In the genomic region with DNA sequence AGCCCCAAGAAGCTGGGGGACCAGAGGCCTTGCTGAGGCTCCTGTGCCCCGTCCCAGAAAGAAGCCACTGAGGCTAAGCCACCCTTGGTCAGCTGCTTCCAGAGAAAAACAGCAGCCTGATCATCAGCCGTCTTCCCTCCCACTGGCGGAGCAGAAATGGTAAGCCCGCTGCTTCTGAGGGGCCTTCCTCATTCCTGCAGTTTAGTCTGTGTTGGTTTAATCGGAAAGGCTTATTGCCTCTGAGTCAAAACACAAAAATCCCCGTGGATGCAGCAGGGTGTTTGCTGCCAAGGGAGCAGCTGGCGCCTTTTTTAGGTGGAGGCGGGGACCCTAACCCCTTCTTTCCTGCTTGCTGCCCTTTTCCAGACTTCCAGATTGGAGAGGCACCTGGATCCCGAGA, we compare ENCODE assay signal across 13 cellular contexts. TPM values are rescaled to one million over a fixed set of nuclear protein-coding genes. Genes with fewer than 3 reads are reported as not detected.
DNase-seq lines count a peak whose midpoint lies in the region; ATAC-seq and TF ChIP-seq lines count a peak whose summit lies in the region.
"Had no signal": no experiment of that assay in that cellular context is flagged by ENCODE, and none has a peak within 500 bp of the region (broad histone marks: within the 10 kb centered on the region; RNA-seq: fewer than 3 reads in every experiment).

No MANE protein-coding gene starts in this region.

- TF ChIP-seq CTCF in breast epithelium (IDR thresholded peaks at IDR 0.05) = no peak
- no peak for TF ChIP-seq CTCF in mammary epithelial cell (conservative IDR thresholded peaks at IDR 0.05 in 1 of 2, IDR thresholded peaks at IDR 0.05 in 1 of 2; ENCODE audit: extremely low read depth in 1 of 2, insufficient read depth in 1 of 2, low read depth in 1 of 2, low read length in 2 of 2)
- TF ChIP-seq CTCF in fibroblast of mammary gland (conservative IDR thresholded peaks at IDR 0.05; ENCODE audit: control insufficient read depth, insufficient read depth, low read depth, low read length) = no peak
- no peak for TF ChIP-seq CTCF in vagina (IDR thresholded peaks at IDR 0.05)
- TF ChIP-seq CTCF in psoas muscle (IDR thresholded peaks at IDR 0.05) = no peak

- H3K9ac ChIP-seq in mammary epithelial cell (ENCODE audit: insufficient read depth, low read length) = no peak overlapping the region

- H3K27ac ChIP-seq in breast epithelium = peak overlapping the region; percentile 74 to 85
- H3K27ac ChIP-seq in mammary epithelial cell (ENCODE audit: insufficient read depth, low read depth, low read length) = no peak overlapping the region
- H3K27ac ChIP-seq in vagina = peak overlapping the region; percentile 87
- no peak overlapping the region for H3K27ac ChIP-seq in psoas muscle

- no peaks in the 10 kb centered on the region for H3K36me3 ChIP-seq in breast epithelium
- no peaks in the 10 kb centered on the region for H3K36me3 ChIP-seq in mammary epithelial cell (ENCODE audit: insufficient read depth, low read length)
- H3K36me3 ChIP-seq in vagina = no peaks in the 10 kb centered on the region
- no peaks in the 10 kb centered on the region for H3K36me3 ChIP-seq in psoas muscle (ENCODE audit: insufficient read depth in 1 of 2, low read depth in 1 of 2)

- H3K27me3 ChIP-seq in breast epithelium (no peaks in the 10 kb centered on the region), mammary epithelial cell (ENCODE audit: insufficient read depth, low read length) (no peaks in the 10 kb centered on the region), vagina (no peaks in the 10 kb centered on the region), psoas muscle (ENCODE audit: insufficient read depth in 3 of 3, low read length in 2 of 3) (no peaks in the 10 kb centered on the region)

- intact Hi-C loops in breast epithelium (cut with DNase I; ENCODE audit: low total_unique reads) (no loop called here), mammary epithelial cell (cut with micrococcal nuclease) (loop anchor here (10.0 kb wide), 1 partner anchor 62 kb away; no protein-coding TSS in a partner anchor), vagina (cut with DNase I) (no loop called here), psoas muscle (cut with DNase I) (no loop called here)

- WGBS in mammary epithelial cell (ENCODE audit: low coverage, missing lambda C conversion rate) = 98% methylated on average over 9 of the region's 9 CpGs
- WGBS in psoas muscle, 3 donors = 65 to 69% (median 68%) methylated on average over 9 of the region's 9 CpGs

- H3K4me1 ChIP-seq in breast epithelium = peaks cover 9 to 18% of the 10 kb centered on the region in 2 donors
- peaks cover 12% of the 10 kb centered on the region for H3K4me1 ChIP-seq in mammary epithelial cell (ENCODE audit: insufficient read depth, low read length)
- peaks cover 72% of the 10 kb centered on the region for H3K4me1 ChIP-seq in vagina
- H3K4me1 ChIP-seq in psoas muscle = peaks cover 22% of the 10 kb centered on the region

- peaks cover 92% of the 10 kb centered on the region for H3K79me2 ChIP-seq in mammary epithelial cell (ENCODE audit: insufficient read depth, low read length)

- CTCF ChIA-PET in mammary epithelial cell (lab: Charles Lee; ENCODE audit: low non-redundant PET) = no interaction called here

- H4K20me1 ChIP-seq in mammary epithelial cell (ENCODE audit: insufficient read depth, low read length) = no peaks in the 10 kb centered on the region

- no peak overlapping the region for H2AFZ ChIP-seq in mammary epithelial cell (ENCODE audit: low read depth, low read length)

- DNase-seq in breast epithelium (ENCODE audit: low spot score in 2 of 2) (no peak), mammary epithelial cell (no peak), fibroblast of mammary gland (ENCODE audit: low read depth) (peak; percentile 60), non-pigmented ciliary epithelial cell (ENCODE audit: low read depth) (peak; percentile 63), vagina (ENCODE audit: extremely low spot score in 2 of 2) (no peak), NCI-H1092 (lab: John Stamatoyannopoulos, UW) (no peak), occipital lobe (lab: John Stamatoyannopoulos, UW) (no peak), psoas muscle (no peak)
- DNase-seq: erythroblast, NCI-H1930, T-helper 9 cell had no signal

- no peaks in the 10 kb centered on the region for H3K9me3 ChIP-seq in breast epithelium
- no peaks in the 10 kb centered on the region for H3K9me3 ChIP-seq in mammary epithelial cell (replicated peaks; ENCODE audit: insufficient read depth, low read length)
- no peaks in the 10 kb centered on the region for H3K9me3 ChIP-seq in vagina
- no peaks in the 10 kb centered on the region for H3K9me3 ChIP-seq in psoas muscle
- H3K9me3 ChIP-seq: A549 had no signal

- no peak overlapping the region for H3K4me2 ChIP-seq in mammary epithelial cell (ENCODE audit: insufficient read depth, low read depth, low read length)
- H3K4me2 ChIP-seq: A549 had no signal

- no peak for ATAC-seq in psoas muscle
- ATAC-seq: A549, left lobe of liver had no signal

- dilution Hi-C loops in mammary epithelial cell (cut with HindIII; ENCODE audit: low sequenced_read_pairs) = loop anchor here (10.0 kb wide), 1 partner anchor 48 kb away; no protein-coding TSS in a partner anchor

- TF ChIP-seq POLR2A in breast epithelium (IDR thresholded peaks at IDR 0.05) (no peak), vagina (IDR thresholded peaks at IDR 0.05) (no peak)

- in situ Hi-C loops in mammary epithelial cell (cut with MboI; ENCODE audit: low sequenced_read_pairs in 2 of 2) = no loop called here

- no TSS peak for BruUV-seq in mammary epithelial cell (replicated peaks; lab: Mats Ljungman, UMichigan)

- H3K4me3 ChIP-seq in breast epithelium = peak overlapping the region in 1 of 3 donors; percentile 11
- H3K4me3 ChIP-seq in mammary epithelial cell (replicated peaks in 1 of 3; ENCODE audit: insufficient read depth in 1 of 3, low read depth in 2 of 3, low read length in 3 of 3) = no peak overlapping the region
- no peak overlapping the region for H3K4me3 ChIP-seq in fibroblast of mammary gland (ENCODE audit: control insufficient read depth, low read depth, low read length)
- H3K4me3 ChIP-seq in vagina = no peak overlapping the region
- no peak overlapping the region for H3K4me3 ChIP-seq in psoas muscle
- H3K4me3 ChIP-seq: A549 had no signal

RNA-seq across cellular contexts. Expression of a gene that starts 33.9 kb away (rescaled TPM):
- total RNA-seq in breast epithelium = 10 to 100 TPM; 30.6 to 52.5 (median 34.4) TPM
- 10 to 100 TPM; 18.2 to 56.7 TPM for total RNA-seq in mammary epithelial cell
- polyA plus RNA-seq in mammary epithelial cell = 13.2 TPM
- 17.3 TPM for polyA minus RNA-seq in mammary epithelial cell
- 40.0 TPM for total RNA-seq in vagina
- total RNA-seq in occipital lobe = 2.3 TPM
- total RNA-seq in psoas muscle = 10 to 100 TPM; 12.0 to 60.7 (median 42.1) TPM
- 10 to 100 TPM; 22.9 to 46.2 (median 28.6) TPM for polyA plus RNA-seq in psoas muscle

Comparison
In these comparisons a context has a peak if more than half of its experiments do, and no peak if none do; other contexts are left out.
1. H3K27ac ChIP-seq: peak in breast epithelium (2 of 2) and vagina (single experiment); none in mammary epithelial cell (single experiment) and psoas muscle (single experiment).
2. DNase-seq: peak in fibroblast of mammary gland (single experiment) and non-pigmented ciliary epithelial cell (single experiment); none in breast epithelium (0 of 2), mammary epithelial cell (single experiment), vagina (0 of 2), NCI-H1092 (single experiment), occipital lobe (single experiment) and psoas muscle (0 of 2).